Comparison of ENCODE assay signal across 11 cellular contexts in the genomic region with DNA sequence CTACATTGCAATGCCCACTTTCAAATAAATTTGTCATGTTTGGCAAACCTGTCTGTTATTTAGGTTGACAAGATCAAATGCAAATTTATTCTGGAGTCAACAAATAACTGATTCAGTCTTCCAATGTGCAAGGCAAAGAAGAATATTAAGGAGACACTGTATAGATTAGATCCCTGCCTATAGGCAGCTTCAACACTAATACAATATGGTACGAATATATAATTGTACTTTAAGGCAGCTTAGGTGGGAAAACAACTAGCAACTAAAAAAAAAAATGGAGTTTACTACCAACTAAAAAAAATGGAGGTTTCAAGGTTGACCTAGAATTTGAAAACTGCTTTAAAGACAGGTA. TPM values are rescaled to one million over a fixed set of nuclear protein-coding genes. Genes with fewer than 3 reads are reported as not detected.
DNase-seq lines count a peak whose midpoint lies in the region; ATAC-seq and TF ChIP-seq lines count a peak whose summit lies in the region.
"Had no signal": no experiment of that assay in that cellular context is flagged by ENCODE, and none has a peak within 500 bp of the region (broad histone marks: within the 10 kb centered on the region; RNA-seq: fewer than 3 reads in every experiment).

No MANE protein-coding gene starts in this region.

- H4K8ac ChIP-seq in neuronal stem cell (ENCODE audit: low read depth, low read length), result no peak overlapping the region

- no peak overlapping the region for H2AK5ac ChIP-seq in neuronal stem cell (ENCODE audit: low read depth, low read length)

- H4K20me1 ChIP-seq in OCI-LY1 (ENCODE audit: insufficient read depth, low read length) (no peaks in the 10 kb centered on the region), neural progenitor cell (ENCODE audit: low read depth) (peaks cover 32% of the 10 kb centered on the region)

- no peak overlapping the region for H2BK5ac ChIP-seq in neuronal stem cell (ENCODE audit: low read length)

- no peak overlapping the region for H2BK12ac ChIP-seq in neuronal stem cell (ENCODE audit: low read length)

- H3K79me2 ChIP-seq in OCI-LY1 (ENCODE audit: insufficient read depth, low read length) (peaks cover 20% of the 10 kb centered on the region), neural progenitor cell (ENCODE audit: low read depth) (peaks cover 41% of the 10 kb centered on the region)

- no peaks in the 10 kb centered on the region for H3K9me2 ChIP-seq in OCI-LY1 (ENCODE audit: low read depth, low read length)

- CTCF ChIA-PET in activated CD4-positive, alpha-beta T cell treated with anti-CD3 and anti-CD28 coated beads for 36 hours (lab: Charles Lee), result interaction anchor here (1.8 kb wide), 1 partner anchor 23 kb away, joined by 4 read pairs; no protein-coding TSS in a partner anchor

- peak overlapping the region; percentile 82 for H3K4me3 Mint-ChIP-seq in activated CD4-positive, alpha-beta T cell treated with anti-CD3 and anti-CD28 coated beads for 36 hours
- peak overlapping the region; percentile 76 for H3K4me3 Mint-ChIP-seq in chondrocyte (ENCODE audit: unreplicated experiment)
- peak overlapping the region; percentile 91 for H3K4me3 Mint-ChIP-seq in neural progenitor cell

- H3K27ac ChIP-seq in OCI-LY1 (ENCODE audit: low read depth, low read length, poor library complexity, severe bottlenecking), result no peak overlapping the region
- H3K27ac ChIP-seq in neural progenitor cell, result no peak overlapping the region
- H3K27ac ChIP-seq in neuronal stem cell (replicated peaks; ENCODE audit: low read length), result no peak overlapping the region

- H3F3A ChIP-seq in OCI-LY1 (ENCODE audit: insufficient read depth, low read length), result 0 out of 2 replicates have a peak, but pooled peaks cover 3% of the 10 kb centered on the region
- peaks cover 31% of the 10 kb centered on the region for H3F3A ChIP-seq in neural progenitor cell (ENCODE audit: low read depth)

- H4K91ac ChIP-seq in neuronal stem cell (ENCODE audit: low read depth, low read length, poor library complexity), result no peak overlapping the region

- intact Hi-C loops in activated CD4-positive, alpha-beta T cell treated with anti-CD3 and anti-CD28 coated beads for 36 hours (cut with DNase I, micrococcal nuclease), result loop anchor here in 1 of 2 experiments (10.0 kb wide), 1 partner anchor 1901 kb away; the partner anchor contains the start of gene AFDN

- H3K4ac ChIP-seq in neuronal stem cell (ENCODE audit: low read length), result no peak overlapping the region

- H3K9ac ChIP-seq in OCI-LY1 (ENCODE audit: low read length), result no peak overlapping the region
- no peak overlapping the region for H3K9ac ChIP-seq in neural progenitor cell
- H3K9ac ChIP-seq in neuronal stem cell (ENCODE audit: low read depth, low read length, poor library complexity), result no peak overlapping the region

- H3K23ac ChIP-seq in neuronal stem cell (ENCODE audit: low read depth, low read length, poor library complexity), result no peak overlapping the region

- no peak overlapping the region for H3K18ac ChIP-seq in neuronal stem cell (ENCODE audit: low read length)

- ATAC-seq in activated CD4-positive, alpha-beta T cell treated with anti-CD3 and anti-CD28 coated beads for 36 hours, result no peak
- ATAC-seq in GM19395 (IDR thresholded peaks at IDR 0.05; ENCODE audit: unreplicated experiment), result no peak

- no peaks in the 10 kb centered on the region for H3K27me3 Mint-ChIP-seq in activated CD4-positive, alpha-beta T cell treated with anti-CD3 and anti-CD28 coated beads for 36 hours
- H3K27me3 Mint-ChIP-seq in chondrocyte (ENCODE audit: low read depth), result peaks cover 3% of the 10 kb centered on the region
- peaks cover 11% of the 10 kb centered on the region for H3K27me3 Mint-ChIP-seq in neural progenitor cell (ENCODE audit: insufficient read depth, low read depth)

- H3K79me1 ChIP-seq in neuronal stem cell (ENCODE audit: low read depth, low read length), result peaks cover 4% of the 10 kb centered on the region

- POLR2A ChIA-PET in activated CD4-positive, alpha-beta T cell treated with anti-CD3 and anti-CD28 coated beads for 36 hours (lab: Charles Lee), result interaction anchor here (0.6 to 1.6 kb wide), 2 partner anchors 13 to 24 kb away, joined by 3 to 6 read pairs; partner anchors contain the start of genes C6orf120 and WDR27

- no peak for TF ChIP-seq CTCF in OCI-LY1 (IDR thresholded peaks at IDR 0.05; ENCODE audit: low read length)
- TF ChIP-seq CTCF in chondrocyte (IDR thresholded peaks at IDR 0.05), result no peak
- TF ChIP-seq CTCF in neural progenitor cell (IDR thresholded peaks at IDR 0.05), result no peak

- H3K36me3 ChIP-seq in OCI-LY1 (ENCODE audit: insufficient read depth, low read length) (no peaks in the 10 kb centered on the region), neural progenitor cell (no peaks in the 10 kb centered on the region), neuronal stem cell (replicated peaks in 1 of 2; ENCODE audit: control insufficient read depth in 2 of 2, insufficient read depth in 2 of 2, low read length in 2 of 2) (peaks cover 0 to 13% of the 10 kb centered on the region in 2 donors)

- H2BK15ac ChIP-seq in neuronal stem cell (ENCODE audit: low read length), result no peak overlapping the region

- H3K36me3 Mint-ChIP-seq in activated CD4-positive, alpha-beta T cell treated with anti-CD3 and anti-CD28 coated beads for 36 hours (ENCODE audit: low read depth), result peaks cover 11% of the 10 kb centered on the region
- no peaks in the 10 kb centered on the region for H3K36me3 Mint-ChIP-seq in chondrocyte (ENCODE audit: low read depth)
- H3K36me3 Mint-ChIP-seq in neural progenitor cell, result no peaks in the 10 kb centered on the region

- DNase-seq in activated CD4-positive, alpha-beta T cell treated with anti-CD3 and anti-CD28 coated beads for 36 hours, result no peak
- no peak for DNase-seq in activated CD4-positive, alpha-beta T cell treated with anti-CD3 and anti-CD28 coated beads, Interleukin-2, amount 50 U/mL, for 4 hours
- DNase-seq in chondrocyte (ENCODE audit: low spot score) (no peak), neural progenitor cell (ENCODE audit: low spot score) (no peak), neuronal stem cell (ENCODE audit: low spot score) (no peak), 8988T (no peak)
- DNase-seq: DMS 273 treated with DMSO at 0.1 percent for 48 hours, foreskin melanocyte, NCI-H2171 treated with DMSO at 0.1 percent for 48 hours had no signal

- H3K14ac ChIP-seq in neuronal stem cell (ENCODE audit: low read length), result no peak overlapping the region

- H3K9me3 ChIP-seq in OCI-LY1 (ENCODE audit: low read length) (no peaks in the 10 kb centered on the region), neural progenitor cell (ENCODE audit: low read depth) (no peaks in the 10 kb centered on the region), neuronal stem cell (replicated peaks in 1 of 2; ENCODE audit: control insufficient read depth in 2 of 2, insufficient read depth in 1 of 2, low read depth in 1 of 2, low read length in 2 of 2) (no peaks in the 10 kb centered on the region)

- H3K27me3 ChIP-seq in OCI-LY1 (ENCODE audit: insufficient read depth, low read length) (no peaks in the 10 kb centered on the region), neural progenitor cell (no peaks in the 10 kb centered on the region), neuronal stem cell (ENCODE audit: control insufficient read depth in 3 of 3, insufficient read depth in 3 of 3, low read depth in 1 of 3, low read length in 3 of 3) (peaks cover 0 to 4% (median 0%) of the 10 kb centered on the region in 3 experiments)

- H3K4me1 ChIP-seq in OCI-LY1 (ENCODE audit: insufficient read depth, low read length, severe bottlenecking) (peaks cover 30% of the 10 kb centered on the region), neural progenitor cell (peaks cover 31% of the 10 kb centered on the region), neuronal stem cell (ENCODE audit: control insufficient read depth in 2 of 2, insufficient read depth in 1 of 2, low read depth in 1 of 2, low read length in 2 of 2) (peaks cover 8 to 16% of the 10 kb centered on the region in 2 donors)

- H3K4me1 Mint-ChIP-seq in activated CD4-positive, alpha-beta T cell treated with anti-CD3 and anti-CD28 coated beads for 36 hours, result peaks cover 24% of the 10 kb centered on the region
- H3K4me1 Mint-ChIP-seq in chondrocyte (ENCODE audit: low read depth), result peaks cover 26% of the 10 kb centered on the region
- H3K4me1 Mint-ChIP-seq in neural progenitor cell, result peaks cover 34% of the 10 kb centered on the region

- peak overlapping the region; percentile 2 for H3K27ac Mint-ChIP-seq in activated CD4-positive, alpha-beta T cell treated with anti-CD3 and anti-CD28 coated beads for 36 hours
- H3K27ac Mint-ChIP-seq in chondrocyte (ENCODE audit: unreplicated experiment) (no peak overlapping the region), neural progenitor cell (peak overlapping the region; percentile 98)

- H3K9me3 Mint-ChIP-seq in activated CD4-positive, alpha-beta T cell treated with anti-CD3 and anti-CD28 coated beads for 36 hours (ENCODE audit: low read depth), result no peaks in the 10 kb centered on the region
- H3K9me3 Mint-ChIP-seq in chondrocyte (ENCODE audit: low read depth), result no peaks in the 10 kb centered on the region
- H3K9me3 Mint-ChIP-seq in neural progenitor cell, result peaks cover 2% of the 10 kb centered on the region

- H3K4me2 ChIP-seq in OCI-LY1 (ENCODE audit: low read length) (peak overlapping the region; percentile 91; the same call in 1 of the 2 replicates), neural progenitor cell (peak overlapping the region; percentile 85), neuronal stem cell (ENCODE audit: insufficient read depth, low read length, poor library complexity, severe bottlenecking) (no peak overlapping the region)

- no CpG with 5 or more reads among the region's 1 CpG for WGBS in neuronal stem cell (ENCODE audit: extremely low coverage in 2 of 2, insufficient read length in 2 of 2, insufficient replicate concordance in 1 of 2), 2 donors

- no peak overlapping the region for H2BK120ac ChIP-seq in neuronal stem cell (ENCODE audit: low read depth, low read length)

- H2AFZ ChIP-seq in OCI-LY1 (ENCODE audit: low read length) (no peak overlapping the region), neural progenitor cell (replicated peaks) (no peak overlapping the region), neuronal stem cell (ENCODE audit: low read length) (no peak overlapping the region)

- H3K4me3 ChIP-seq in OCI-LY1 (ENCODE audit: low read depth, low read length, poor library complexity, severe bottlenecking) (no peak overlapping the region), neural progenitor cell (peak overlapping the region; percentile 67), neuronal stem cell (ENCODE audit: low read length in 2 of 2) (peak overlapping the region in 1 of 2 donors; percentile 94)

RNA-seq across cellular contexts. Expression of gene PHF10, which starts 1.7 kb away (rescaled TPM):
- 10 to 100 TPM; 85.4 to 89.0 TPM for total RNA-seq in activated CD4-positive, alpha-beta T cell treated with anti-CD3 and anti-CD28 coated beads for 36 hours
- total RNA-seq in chondrocyte (46.8 to 67.5 TPM (median 53.2 TPM) in 3 replicates), neural progenitor cell (ENCODE audit: low replicate concordance) (25.6 and 43.0 TPM in 2 replicates)
- 32.9 TPM for polyA plus RNA-seq in neuronal stem cell (2013, experiment 1 of 2)
- polyA plus RNA-seq in neuronal stem cell (2013, experiment 2 of 2), result 33.7 TPM

RNA-seq across cellular contexts. Expression of gene C6orf120, which starts 24.1 kb away (rescaled TPM):
- 10 to 100 TPM; 14.7 to 15.6 TPM for total RNA-seq in activated CD4-positive, alpha-beta T cell treated with anti-CD3 and anti-CD28 coated beads for 36 hours
- total RNA-seq in chondrocyte (27.0 to 29.0 TPM (median 28.6 TPM) in 3 replicates), neural progenitor cell (ENCODE audit: low replicate concordance) (38.8 and 42.4 TPM in 2 replicates)
- 23.9 TPM for polyA plus RNA-seq in neuronal stem cell (2013, experiment 1 of 2)
- polyA plus RNA-seq in neuronal stem cell (2013, experiment 2 of 2), result 23.5 TPM

RNA-seq across cellular contexts. Expression of gene WDR27, which starts 24.2 kb away (rescaled TPM):
- total RNA-seq in activated CD4-positive, alpha-beta T cell treated with anti-CD3 and anti-CD28 coated beads for 36 hours, result 10 to 100 TPM; 34.3 to 36.2 TPM
- total RNA-seq in chondrocyte (22.4 to 39.3 TPM (median 24.9 TPM) in 3 replicates), neural progenitor cell (ENCODE audit: low replicate concordance) (69.0 and 89.0 TPM in 2 replicates)
- polyA plus RNA-seq in neuronal stem cell (2013, experiment 1 of 2), result 44.5 TPM
- 43.8 TPM for polyA plus RNA-seq in neuronal stem cell (2013, experiment 2 of 2)

RNA-seq across cellular contexts. Expression of gene DYNLT2, which starts 25.3 kb away (rescaled TPM):
- 1 to 10 TPM; 2.0 to 2.4 TPM for total RNA-seq in activated CD4-positive, alpha-beta T cell treated with anti-CD3 and anti-CD28 coated beads for 36 hours
- total RNA-seq in chondrocyte (0.64 to 1.4 TPM (median 0.85 TPM) in 3 replicates), neural progenitor cell (ENCODE audit: low replicate concordance) (3.3 and 4.7 TPM in 2 replicates)
- polyA plus RNA-seq in neuronal stem cell (2013, experiment 1 of 2), result 2.6 TPM
- 2.7 TPM for polyA plus RNA-seq in neuronal stem cell (2013, experiment 2 of 2)

RNA-seq across cellular contexts. Expression of gene ERMARD, which starts 25.4 kb away (rescaled TPM):
- 10 to 100 TPM; 19.2 to 30.2 TPM for total RNA-seq in activated CD4-positive, alpha-beta T cell treated with anti-CD3 and anti-CD28 coated beads for 36 hours
- total RNA-seq in chondrocyte, result 26.1 to 35.2 TPM (median 27.4 TPM) in 3 replicates
- total RNA-seq in neural progenitor cell (ENCODE audit: low replicate concordance), result 23.9 and 31.4 TPM in 2 replicates
- polyA plus RNA-seq in neuronal stem cell (2013, experiment 1 of 2), result 10.1 TPM
- 9.4 TPM for polyA plus RNA-seq in neuronal stem cell (2013, experiment 2 of 2)
